ENCODE assay signal across 11 cellular contexts in the genomic region with DNA sequence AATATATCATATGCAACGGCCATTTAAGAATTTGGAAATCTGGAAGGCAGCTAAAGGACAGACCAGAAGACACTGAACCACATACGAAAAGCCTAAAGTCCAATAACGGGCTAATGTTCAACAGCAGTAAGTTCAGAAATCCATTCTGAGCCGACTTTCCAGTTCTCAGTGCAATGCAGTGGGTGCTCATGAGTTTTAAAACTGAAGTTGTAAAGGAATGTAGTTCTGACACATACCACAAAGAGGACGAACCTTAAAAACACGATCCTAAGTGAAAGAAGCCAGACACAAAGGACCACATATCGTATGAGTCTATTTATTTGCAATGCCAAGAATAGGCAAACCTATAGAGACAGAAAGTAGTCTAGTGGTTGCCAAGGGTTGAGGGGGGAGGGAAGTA.
"Had no signal": no experiment of that assay in that cellular context is flagged by ENCODE, and none has a peak within 500 bp of the region (broad histone marks: within the 10 kb centered on the region; RNA-seq: fewer than 3 reads in every experiment).

No MANE protein-coding gene starts in this region.

- H3K9ac ChIP-seq: GM23248 had no signal

- H3K27ac ChIP-seq: GM23248 had no signal

- H3K4me2 ChIP-seq: GM23338 had no signal

- H2AFZ ChIP-seq: GM23248, GM23338 had no signal

- H3K9me3 ChIP-seq: HAP-1 had no signal

- FAIRE-seq: H1, H54 had no signal

- DNase-seq: GM23248, GOT3, H7, H9, HCEC 1CT, HFFc6 had no signal

- H3K4me3 ChIP-seq: GM23248, GM23338, HAP-1 had no signal

- H3K36me3 ChIP-seq: HAP-1 had no signal

- ATAC-seq: GM23338, HCT116 had no signal
